11 cellular contexts compared by ENCODE assay signal in the genomic region with DNA sequence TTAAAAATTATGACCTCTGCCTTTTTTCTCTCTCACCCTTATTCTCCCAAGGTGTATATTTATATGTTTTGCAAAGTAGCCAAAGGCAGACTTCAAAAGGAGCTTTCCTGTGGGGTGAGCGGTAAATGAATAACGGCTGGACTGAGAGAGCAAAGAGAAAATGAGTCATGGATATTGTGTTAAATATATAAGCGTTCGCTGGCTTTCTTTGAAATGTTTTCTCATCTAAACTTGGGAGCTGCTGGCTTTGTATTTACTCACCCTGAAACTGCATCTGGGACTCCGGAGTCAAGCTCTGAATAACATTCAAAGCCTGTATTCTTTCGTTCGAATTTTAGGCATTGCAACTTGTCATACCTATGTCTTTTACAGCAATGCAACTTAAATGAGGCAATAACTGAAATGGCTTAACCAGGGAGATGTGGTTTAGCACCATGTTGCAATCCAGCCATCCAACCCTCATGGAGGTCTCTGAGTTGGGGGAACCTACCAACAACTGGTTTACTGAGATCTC. TPM values are rescaled to one million over a fixed set of nuclear protein-coding genes. Genes with fewer than 3 reads are reported as not detected.
A peak's percentile ranks its signal among the peaks of the same experiment; 100 is the strongest.
DNase-seq lines count a peak whose midpoint lies in the region; ATAC-seq and TF ChIP-seq lines count a peak whose summit lies in the region.
"Had no signal": no experiment of that assay in that cellular context is flagged by ENCODE, and none has a peak within 500 bp of the region (broad histone marks: within the 10 kb centered on the region; RNA-seq: fewer than 3 reads in every experiment).

No MANE protein-coding gene starts in this region.

- peak; percentile 76 for DNase-seq in natural killer cell treated with Interleukin-12 subunit alpha and Interleukin-12 subunit beta and Interleukin-15 and Interleukin-18, amount 100 ng/mL, for 72 hours (ENCODE audit: low spot score)
- no peak for DNase-seq in natural killer cell
- peak; percentile 69 for DNase-seq in fibroblast of mammary gland (ENCODE audit: low read depth)
- DNase-seq in esophagus muscularis mucosa (ENCODE audit: extremely low spot score), result no peak
- DNase-seq in NCI-H2081 (lab: John Stamatoyannopoulos, UW), result no peak
- no peak for DNase-seq in GM20000 (ENCODE audit: low spot score)
- DNase-seq: activated naive CD4-positive, alpha-beta T cell treated with Interleukin-2 at 50 U/mL for 16 hours; foreskin fibroblast had no signal

- no peaks in the 10 kb centered on the region for H3K9me3 Mint-ChIP-seq in natural killer cell treated with Interleukin-12 subunit alpha and Interleukin-12 subunit beta and Interleukin-15 and Interleukin-18, amount 100 ng/mL, for 72 hours
- H3K9me3 Mint-ChIP-seq in natural killer cell, result no peaks in the 10 kb centered on the region
- H3K9me3 Mint-ChIP-seq in T-helper 1 cell treated with Interleukin-12 subunit alpha and Interleukin-12 subunit beta and Interleukin-4 antibody, amounts not matched to agents 30 μg/mL and 1 μg/mL, for 36 hours, result no peaks in the 10 kb centered on the region

- peak overlapping the region; percentile 86 to 93 for H3K27ac Mint-ChIP-seq in natural killer cell treated with Interleukin-12 subunit alpha and Interleukin-12 subunit beta and Interleukin-15 and Interleukin-18, amount 100 ng/mL, for 72 hours
- no peak overlapping the region for H3K27ac Mint-ChIP-seq in natural killer cell
- peak overlapping the region; percentile 76 for H3K27ac Mint-ChIP-seq in T-helper 1 cell treated with Interleukin-12 subunit alpha and Interleukin-12 subunit beta and Interleukin-4 antibody, amounts not matched to agents 30 μg/mL and 1 μg/mL, for 36 hours
- H3K27ac Mint-ChIP-seq: B cell had no signal

- TF ChIP-seq POLR2A in esophagus muscularis mucosa (IDR thresholded peaks at IDR 0.05; ENCODE audit: low read depth), result no peak

- H3K36me3 ChIP-seq in esophagus muscularis mucosa, result no peaks in the 10 kb centered on the region

- H3K27ac ChIP-seq in esophagus muscularis mucosa (replicated peaks in 1 of 4), result no peak overlapping the region

- H3K4me3 ChIP-seq in fibroblast of mammary gland (ENCODE audit: control insufficient read depth, low read depth, low read length) (no peak overlapping the region), esophagus muscularis mucosa (no peak overlapping the region)

- no peak for TF ChIP-seq EP300 in esophagus muscularis mucosa (IDR thresholded peaks at IDR 0.05)

- no peak for TF ChIP-seq CTCF in natural killer cell (IDR thresholded peaks at IDR 0.05)
- TF ChIP-seq CTCF in fibroblast of mammary gland (conservative IDR thresholded peaks at IDR 0.05; ENCODE audit: control insufficient read depth, insufficient read depth, low read depth, low read length), result no peak
- no peak for TF ChIP-seq CTCF in esophagus muscularis mucosa (IDR thresholded peaks at IDR 0.05)
- no peak for TF ChIP-seq CTCF in GM20000 (IDR thresholded peaks at IDR 0.05; ENCODE audit: extremely low read depth, missing control alignments)

- peak; percentile 84 to 89 for ATAC-seq in natural killer cell treated with Interleukin-12 subunit alpha and Interleukin-12 subunit beta and Interleukin-15 and Interleukin-18, amount 100 ng/mL, for 72 hours
- no peak for ATAC-seq in natural killer cell
- ATAC-seq in GM21619 (IDR thresholded peaks at IDR 0.05; ENCODE audit: unreplicated experiment), result no peak

- 42% methylated on average over 7 of the region's 7 CpGs for WGBS in esophagus muscularis mucosa

- intact Hi-C loops in natural killer cell (cut with micrococcal nuclease), result no loop called here
- intact Hi-C loops in esophagus muscularis mucosa (cut with DNase I), result no loop called here

- H3K4me3 Mint-ChIP-seq in natural killer cell treated with Interleukin-12 subunit alpha and Interleukin-12 subunit beta and Interleukin-15 and Interleukin-18, amount 100 ng/mL, for 72 hours, result peak overlapping the region; percentile 79
- H3K4me3 Mint-ChIP-seq in natural killer cell, result no peak overlapping the region
- H3K4me3 Mint-ChIP-seq in T-helper 1 cell treated with Interleukin-12 subunit alpha and Interleukin-12 subunit beta and Interleukin-4 antibody, amounts not matched to agents 30 μg/mL and 1 μg/mL, for 36 hours, result peak overlapping the region; percentile 12
- H3K4me3 Mint-ChIP-seq: B cell had no signal

- peaks cover 62 to 70% of the 10 kb centered on the region in 2 donors for H3K4me1 Mint-ChIP-seq in natural killer cell treated with Interleukin-12 subunit alpha and Interleukin-12 subunit beta and Interleukin-15 and Interleukin-18, amount 100 ng/mL, for 72 hours (ENCODE audit: low read depth in 2 of 2)
- H3K4me1 Mint-ChIP-seq in natural killer cell, result peaks cover 32 to 46% of the 10 kb centered on the region in 2 donors
- peaks cover 69% of the 10 kb centered on the region for H3K4me1 Mint-ChIP-seq in T-helper 1 cell treated with Interleukin-12 subunit alpha and Interleukin-12 subunit beta and Interleukin-4 antibody, amounts not matched to agents 30 μg/mL and 1 μg/mL, for 36 hours (ENCODE audit: low read depth)

- H3K27me3 Mint-ChIP-seq in natural killer cell treated with Interleukin-12 subunit alpha and Interleukin-12 subunit beta and Interleukin-15 and Interleukin-18, amount 100 ng/mL, for 72 hours, result no peaks in the 10 kb centered on the region
- H3K27me3 Mint-ChIP-seq in natural killer cell (ENCODE audit: low read depth in 2 of 2), result no peaks in the 10 kb centered on the region
- no peaks in the 10 kb centered on the region for H3K27me3 Mint-ChIP-seq in T-helper 1 cell treated with Interleukin-12 subunit alpha and Interleukin-12 subunit beta and Interleukin-4 antibody, amounts not matched to agents 30 μg/mL and 1 μg/mL, for 36 hours (ENCODE audit: low read depth)

- H3K4me1 ChIP-seq in esophagus muscularis mucosa, result peaks cover 21 to 59% (median 53%) of the 10 kb centered on the region in 4 donors

- H3K36me3 Mint-ChIP-seq in natural killer cell treated with Interleukin-12 subunit alpha and Interleukin-12 subunit beta and Interleukin-15 and Interleukin-18, amount 100 ng/mL, for 72 hours, result peaks cover 4% of the 10 kb centered on the region
- no peaks in the 10 kb centered on the region for H3K36me3 Mint-ChIP-seq in natural killer cell
- H3K36me3 Mint-ChIP-seq in T-helper 1 cell treated with Interleukin-12 subunit alpha and Interleukin-12 subunit beta and Interleukin-4 antibody, amounts not matched to agents 30 μg/mL and 1 μg/mL, for 36 hours (ENCODE audit: low read depth), result peaks cover 40% of the 10 kb centered on the region

- no peaks in the 10 kb centered on the region for H3K27me3 ChIP-seq in esophagus muscularis mucosa

- H3K9me3 ChIP-seq in esophagus muscularis mucosa, result no peaks in the 10 kb centered on the region

RNA-seq across cellular contexts. Expression of gene ATXN1, which starts 32.0 kb away (rescaled TPM):
- 100 to 1,000 TPM in 1 of 2 donors, 10 to 100 TPM in 1; 56.4 to 103 TPM for total RNA-seq in natural killer cell treated with Interleukin-12 subunit alpha and Interleukin-12 subunit beta and Interleukin-15 and Interleukin-18, amount 100 ng/mL, for 72 hours
- total RNA-seq in natural killer cell (100 to 1,000 TPM in 1 of 3 donors, 10 to 100 TPM in 2; 90.4 to 120 (median 97.9) TPM), esophagus muscularis mucosa (10 to 100 TPM; 42.4 to 74.9 (median 52.1) TPM)

Comparison
In these comparisons a context has a peak if more than half of its experiments do, and no peak if none do; other contexts are left out.
1. ATAC-seq: peak in natural killer cell treated with Interleukin-12 subunit alpha and Interleukin-12 subunit beta and Interleukin-15 and Interleukin-18, amount 100 ng/mL, for 72 hours (2 of 2); none in natural killer cell (0 of 3) and GM21619 (single experiment).
2. DNase-seq: peak in natural killer cell treated with Interleukin-12 subunit alpha and Interleukin-12 subunit beta and Interleukin-15 and Interleukin-18, amount 100 ng/mL, for 72 hours (single experiment) and fibroblast of mammary gland (single experiment); none in natural killer cell (single experiment), esophagus muscularis mucosa (single experiment), NCI-H2081 (0 of 2) and GM20000 (single experiment).
3. H3K27ac Mint-ChIP-seq: peak in natural killer cell treated with Interleukin-12 subunit alpha and Interleukin-12 subunit beta and Interleukin-15 and Interleukin-18, amount 100 ng/mL, for 72 hours (2 of 2) and T-helper 1 cell treated with Interleukin-12 subunit alpha and Interleukin-12 subunit beta and Interleukin-4 antibody, amounts not matched to agents 30 μg/mL and 1 μg/mL, for 36 hours (single experiment); none in natural killer cell (0 of 2).